Comparison of ENCODE assay signal across 1 cellular context in genomic region chr6:52635049-52635577, GRCh38.
TF ChIP-seq lines count a peak whose summit lies in the region.

No MANE protein-coding gene starts in this region.

TF ChIP-seq in K562, 482 proteins besides CTCF, POLR2A, EP300 and RAD21 (continued from another document and continues in another):
- TF ChIP-seq, protein P1, sequence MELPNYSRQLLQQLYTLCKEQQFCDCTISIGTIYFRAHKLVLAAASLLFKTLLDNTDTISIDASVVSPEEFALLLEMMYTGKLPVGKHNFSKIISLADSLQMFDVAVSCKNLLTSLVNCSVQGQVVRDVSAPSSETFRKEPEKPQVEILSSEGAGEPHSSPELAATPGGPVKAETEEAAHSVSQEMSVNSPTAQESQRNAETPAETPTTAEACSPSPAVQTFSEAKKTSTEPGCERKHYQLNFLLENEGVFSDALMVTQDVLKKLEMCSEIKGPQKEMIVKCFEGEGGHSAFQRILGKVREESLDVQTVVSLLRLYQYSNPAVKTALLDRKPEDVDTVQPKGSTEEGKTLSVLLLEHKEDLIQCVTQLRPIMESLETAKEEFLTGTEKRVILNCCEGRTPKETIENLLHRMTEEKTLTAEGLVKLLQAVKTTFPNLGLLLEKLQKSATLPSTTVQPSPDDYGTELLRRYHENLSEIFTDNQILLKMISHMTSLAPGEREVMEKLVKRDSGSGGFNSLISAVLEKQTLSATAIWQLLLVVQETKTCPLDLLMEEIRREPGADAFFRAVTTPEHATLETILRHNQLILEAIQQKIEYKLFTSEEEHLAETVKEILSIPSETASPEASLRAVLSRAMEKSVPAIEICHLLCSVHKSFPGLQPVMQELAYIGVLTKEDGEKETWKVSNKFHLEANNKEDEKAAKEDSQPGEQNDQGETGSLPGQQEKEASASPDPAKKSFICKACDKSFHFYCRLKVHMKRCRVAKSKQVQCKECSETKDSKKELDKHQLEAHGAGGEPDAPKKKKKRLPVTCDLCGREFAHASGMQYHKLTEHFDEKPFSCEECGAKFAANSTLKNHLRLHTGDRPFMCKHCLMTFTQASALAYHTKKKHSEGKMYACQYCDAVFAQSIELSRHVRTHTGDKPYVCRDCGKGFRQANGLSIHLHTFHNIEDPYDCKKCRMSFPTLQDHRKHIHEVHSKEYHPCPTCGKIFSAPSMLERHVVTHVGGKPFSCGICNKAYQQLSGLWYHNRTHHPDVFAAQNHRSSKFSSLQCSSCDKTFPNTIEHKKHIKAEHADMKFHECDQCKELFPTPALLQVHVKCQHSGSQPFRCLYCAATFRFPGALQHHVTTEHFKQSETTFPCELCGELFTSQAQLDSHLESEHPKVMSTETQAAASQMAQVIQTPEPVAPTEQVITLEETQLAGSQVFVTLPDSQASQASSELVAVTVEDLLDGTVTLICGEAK (IDR thresholded peaks at IDR 0.05), result peak; percentile 17; the same call in 1 of the 2 replicates
- TF ChIP-seq, protein P1 (CRISPR knock-in tag; IDR thresholded peaks at IDR 0.05), result no peak
- TF ChIP-seq NR3C1 (CRISPR knock-in tag; IDR thresholded peaks at IDR 0.05) (no peak), ZNF639 (CRISPR knock-in tag; conservative IDR thresholded peaks at IDR 0.05 in 1 of 2, IDR thresholded peaks at IDR 0.05 in 1 of 2) (no peak), RBM17 (IDR thresholded peaks at IDR 0.05; ENCODE audit: borderline replicate concordance, low read depth, low read length) (no peak), ZBTB17 (CRISPR knock-in tag; IDR thresholded peaks at IDR 0.05) (no peak), NFRKB (IDR thresholded peaks at IDR 0.05; ENCODE audit: low read depth) (no peak), STAT5A (IDR thresholded peaks at IDR 0.05; ENCODE audit: borderline replicate concordance, low read length) (no peak), KHSRP (IDR thresholded peaks at IDR 0.05) (no peak), ZNF695 (CRISPR knock-in tag; IDR thresholded peaks at IDR 0.05) (no peak), TEAD4 (IDR thresholded peaks at IDR 0.05; ENCODE audit: low read length) (no peak), TEAD4 (CRISPR knock-in tag; IDR thresholded peaks at IDR 0.05; ENCODE audit: borderline replicate concordance) (no peak), TAF1 (IDR thresholded peaks at IDR 0.05; ENCODE audit: control insufficient read depth, extremely low read depth, insufficient read depth, low read length, severe bottlenecking) (no peak), KAT2B (IDR thresholded peaks at IDR 0.05; ENCODE audit: low read depth, low read length) (no peak), ZMIZ1 (IDR thresholded peaks at IDR 0.05; ENCODE audit: low read depth in 2 of 2, low read length in 2 of 2) (no peak), NR2F6 (CRISPR knock-in tag; IDR thresholded peaks at IDR 0.05) (no peak), FOSL1 (tag; conservative IDR thresholded peaks at IDR 0.05) (peak; percentile 37; the same call in 1 of the 2 replicates), BDP1 (IDR thresholded peaks at IDR 0.05; ENCODE audit: insufficient read depth, insufficient read length) (no peak), JUND (IDR thresholded peaks at IDR 0.05; ENCODE audit: borderline replicate concordance, low read depth, low read length) (no peak), JUND (tag; IDR thresholded peaks at IDR 0.05; ENCODE audit: borderline replicate concordance, low read depth, low read length) (no peak), CXXC5 (CRISPR knock-in tag; IDR thresholded peaks at IDR 0.05) (0 out of 2 replicates have a peak, but pooled peaks have one; percentile 41), TRIM28 (IDR thresholded peaks at IDR 0.05) (no peak), HMGN3 (IDR thresholded peaks at IDR 0.05; ENCODE audit: borderline replicate concordance, extremely low read depth, insufficient read length, low read depth, low read length) (no peak), SIRT6 (IDR thresholded peaks at IDR 0.05; ENCODE audit: low read depth, low read length) (no peak)
- TF ChIP-seq, protein P2, sequence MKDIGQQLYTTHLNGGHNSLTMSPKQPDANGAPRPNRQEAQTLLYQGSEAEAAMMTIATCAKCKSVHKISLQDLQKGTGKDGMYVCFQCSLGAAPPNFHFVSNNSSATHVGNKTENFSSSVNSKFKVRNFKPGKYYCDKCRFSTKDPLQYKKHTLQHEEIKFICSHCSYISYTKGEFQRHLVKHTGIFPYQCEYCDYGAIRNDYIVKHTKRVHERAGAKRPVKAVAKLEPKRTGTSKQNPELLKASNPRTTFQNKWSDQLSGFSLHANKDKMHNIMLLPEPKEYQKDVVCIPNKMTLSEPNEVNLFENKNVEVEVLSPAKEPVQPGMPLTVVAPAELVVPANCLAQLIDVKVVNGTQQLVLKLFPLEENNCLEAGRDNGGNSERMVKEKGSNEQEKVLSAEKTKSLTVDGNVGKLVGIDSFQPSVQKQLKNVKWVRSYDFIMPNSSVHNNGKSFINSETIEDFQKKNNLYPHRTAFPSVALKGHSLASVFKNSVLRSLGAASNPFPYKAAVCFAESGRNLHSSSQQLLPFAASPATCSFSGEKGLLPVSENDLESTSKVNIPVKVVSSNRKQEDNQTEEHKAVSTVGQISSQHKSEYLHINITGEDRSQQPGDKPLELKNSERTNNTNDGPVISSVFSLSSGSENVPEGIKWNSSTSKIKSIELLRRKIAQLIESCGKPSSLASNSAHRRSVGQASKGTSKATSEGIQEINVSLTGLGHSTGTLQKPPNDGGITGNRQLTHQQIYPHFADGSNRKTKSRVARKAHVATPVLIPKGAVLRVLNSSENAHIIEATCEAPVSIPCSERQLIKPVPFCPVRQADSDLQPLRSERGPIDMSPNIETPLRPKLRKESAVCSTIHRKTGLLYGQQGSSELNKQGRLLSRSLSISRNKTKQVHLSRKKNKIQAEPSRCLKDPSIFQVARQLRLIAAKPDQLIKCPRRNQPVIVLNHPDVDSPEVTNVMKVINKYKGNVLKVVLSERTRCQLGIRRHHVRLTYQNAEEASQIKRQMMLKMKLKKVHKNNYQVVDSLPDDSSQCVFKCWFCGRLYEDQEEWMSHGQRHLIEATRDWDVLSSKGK (CRISPR knock-in tag; IDR thresholded peaks at IDR 0.05), result no peak
- TF ChIP-seq, protein P3, sequence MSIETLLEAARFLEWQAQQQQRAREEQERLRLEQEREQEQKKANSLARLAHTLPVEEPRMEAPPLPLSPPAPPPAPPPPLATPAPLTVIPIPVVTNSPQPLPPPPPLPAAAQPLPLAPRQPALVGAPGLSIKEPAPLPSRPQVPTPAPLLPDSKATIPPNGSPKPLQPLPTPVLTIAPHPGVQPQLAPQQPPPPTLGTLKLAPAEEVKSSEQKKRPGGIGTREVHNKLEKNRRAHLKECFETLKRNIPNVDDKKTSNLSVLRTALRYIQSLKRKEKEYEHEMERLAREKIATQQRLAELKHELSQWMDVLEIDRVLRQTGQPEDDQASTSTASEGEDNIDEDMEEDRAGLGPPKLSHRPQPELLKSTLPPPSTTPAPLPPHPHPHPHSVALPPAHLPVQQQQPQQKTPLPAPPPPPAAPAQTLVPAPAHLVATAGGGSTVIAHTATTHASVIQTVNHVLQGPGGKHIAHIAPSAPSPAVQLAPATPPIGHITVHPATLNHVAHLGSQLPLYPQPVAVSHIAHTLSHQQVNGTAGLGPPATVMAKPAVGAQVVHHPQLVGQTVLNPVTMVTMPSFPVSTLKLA (conservative IDR thresholded peaks at IDR 0.05), result no peak
